Comparison of ENCODE assay signal across 2 cellular contexts in the genomic region with DNA sequence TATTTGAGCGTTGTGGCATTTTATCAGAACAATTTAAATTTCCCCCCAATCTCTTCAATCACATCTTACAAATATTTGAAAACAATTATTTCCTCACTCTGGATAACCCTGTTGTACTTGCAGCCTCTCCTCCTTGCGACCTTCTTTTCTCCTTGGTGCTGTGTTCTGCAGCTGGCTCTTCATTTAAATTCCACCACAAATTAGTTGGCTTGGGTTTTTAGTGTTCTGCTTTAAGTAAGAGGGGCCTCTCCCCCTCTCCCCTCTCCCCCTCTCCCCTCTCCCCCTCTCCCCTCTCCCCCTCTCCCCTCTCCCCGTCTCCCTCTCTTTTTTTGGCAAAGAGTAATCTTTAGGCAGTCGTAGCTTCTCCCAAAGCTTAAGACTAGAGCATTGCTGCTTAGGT.
TF ChIP-seq lines count a peak whose summit lies in the region.

No MANE protein-coding gene starts in this region.

TF ChIP-seq in K562, 482 proteins besides CTCF, POLR2A, EP300 and RAD21:
- TF ChIP-seq PCBP1 (IDR thresholded peaks at IDR 0.05; ENCODE audit: low read depth, low read length, poor library complexity, severe bottlenecking), result peak; percentile 43

TF ChIP-seq in HepG2, 621 proteins besides CTCF, POLR2A, EP300 and RAD21:
- peak; percentile 93 for TF ChIP-seq HNRNPK (IDR thresholded peaks at IDR 0.05; ENCODE audit: low read depth, low read length, poor library complexity, severe bottlenecking)
